In the genomic region with DNA sequence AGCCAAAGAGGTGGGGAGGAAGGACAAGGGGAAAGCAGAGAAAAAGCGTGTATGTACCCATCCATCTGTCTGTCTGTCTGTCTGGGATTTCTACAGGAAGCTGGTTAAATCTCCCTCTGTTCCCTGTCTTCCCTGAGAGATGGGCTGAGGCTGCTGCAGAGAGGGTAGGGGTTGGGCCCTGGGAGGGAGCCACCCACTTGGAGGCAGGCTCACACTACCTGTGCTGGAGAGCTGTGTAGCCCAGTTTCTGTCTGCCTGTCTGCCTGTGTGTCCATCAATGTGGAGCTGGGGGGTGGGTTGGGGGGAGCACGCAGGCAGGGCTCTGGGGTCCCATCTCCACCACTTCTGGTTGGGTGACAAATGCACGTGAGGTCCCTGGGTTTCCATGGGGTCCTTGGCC, we compare ENCODE assay signal across 16 cellular contexts. TPM values are rescaled to one million over a fixed set of nuclear protein-coding genes. Genes with fewer than 3 reads are reported as not detected.
DNase-seq lines count a peak whose midpoint lies in the region; ATAC-seq lines count a peak whose summit lies in the region.
"Had no signal": no experiment of that assay in that cellular context is flagged by ENCODE, and none has a peak within 500 bp of the region (broad histone marks: within the 10 kb centered on the region; RNA-seq: fewer than 3 reads in every experiment).

No MANE protein-coding gene starts in this region.

- H3K36me3 ChIP-seq in NT2/D1 (ENCODE audit: insufficient read depth, insufficient read length, low read length): no peaks in the 10 kb centered on the region

- H3K4me3 ChIP-seq in NT2/D1 (ENCODE audit: insufficient read length, low read depth): no peak overlapping the region
- H3K4me3 ChIP-seq: GM23248 had no signal

- CTCF ChIA-PET in activated naive CD4-positive, alpha-beta T cell treated with anti-CD3 and anti-CD28 coated beads, Interleukin-2, amount 10 ng/mL, durations not matched to agents 7 days and 5 days (lab: Charles Lee): interaction anchor here (1.2 to 5.3 kb wide), 8 partner anchors 8 to 46 kb away, joined by 3 to 58 read pairs (median 7); a partner anchor contains a TSS

- H3K4me3 Mint-ChIP-seq in stimulated activated naive B cell treated with anti-CD40 and anti-IgM and Interleukin-4, amounts not matched to agents 10 μg/mL and 1 μg/mL and 100 μg/mL, for 72 hours: no peak overlapping the region
- H3K4me3 Mint-ChIP-seq in activated naive CD4-positive, alpha-beta T cell treated with anti-CD3 and anti-CD28 coated beads, Interleukin-2, amount 10 ng/mL, durations not matched to agents 7 days and 5 days: no peak overlapping the region
- H3K4me3 Mint-ChIP-seq: B cell had no signal

- no peaks in the 10 kb centered on the region for H3K9me3 Mint-ChIP-seq in stimulated activated naive B cell treated with anti-CD40 and anti-IgM and Interleukin-4, amounts not matched to agents 10 μg/mL and 1 μg/mL and 100 μg/mL, for 72 hours
- H3K9me3 Mint-ChIP-seq in activated naive CD4-positive, alpha-beta T cell treated with anti-CD3 and anti-CD28 coated beads, Interleukin-2, amount 10 ng/mL, durations not matched to agents 7 days and 5 days: no peaks in the 10 kb centered on the region

- H3K27ac Mint-ChIP-seq in stimulated activated naive B cell treated with anti-CD40 and anti-IgM and Interleukin-4, amounts not matched to agents 10 μg/mL and 1 μg/mL and 100 μg/mL, for 72 hours: peak overlapping the region; percentile 14
- no peak overlapping the region for H3K27ac Mint-ChIP-seq in activated naive CD4-positive, alpha-beta T cell treated with anti-CD3 and anti-CD28 coated beads, Interleukin-2, amount 10 ng/mL, durations not matched to agents 7 days and 5 days
- H3K27ac Mint-ChIP-seq: B cell had no signal

- no peaks in the 10 kb centered on the region for H3K36me3 Mint-ChIP-seq in stimulated activated naive B cell treated with anti-CD40 and anti-IgM and Interleukin-4, amounts not matched to agents 10 μg/mL and 1 μg/mL and 100 μg/mL, for 72 hours
- no peaks in the 10 kb centered on the region for H3K36me3 Mint-ChIP-seq in activated naive CD4-positive, alpha-beta T cell treated with anti-CD3 and anti-CD28 coated beads, Interleukin-2, amount 10 ng/mL, durations not matched to agents 7 days and 5 days

- H3K4me1 Mint-ChIP-seq in stimulated activated naive B cell treated with anti-CD40 and anti-IgM and Interleukin-4, amounts not matched to agents 10 μg/mL and 1 μg/mL and 100 μg/mL, for 72 hours: peaks cover 9 to 29% of the 10 kb centered on the region in 2 donors
- H3K4me1 Mint-ChIP-seq in activated naive CD4-positive, alpha-beta T cell treated with anti-CD3 and anti-CD28 coated beads, Interleukin-2, amount 10 ng/mL, durations not matched to agents 7 days and 5 days: peaks cover 26% of the 10 kb centered on the region

- H3K9ac ChIP-seq in NT2/D1 (ENCODE audit: insufficient read length, low read depth): peak overlapping the region; percentile 39
- H3K9ac ChIP-seq: GM23248 had no signal

- H3K9me3 ChIP-seq in NT2/D1 (ENCODE audit: insufficient read depth, low read length): no peaks in the 10 kb centered on the region

- peaks cover 30% of the 10 kb centered on the region for H3K27me3 ChIP-seq in NT2/D1 (ENCODE audit: insufficient read depth, insufficient read length)

- ATAC-seq in esophagus mucosa (peak; percentile 46), HG03045 (IDR thresholded peaks at IDR 0.05; ENCODE audit: unreplicated experiment) (no peak)
- ATAC-seq in stimulated activated naive B cell treated with anti-CD40 and anti-IgM and Interleukin-4, amounts not matched to agents 10 μg/mL and 1 μg/mL and 100 μg/mL, for 72 hours (replicated peaks): no peak

- H3K27me3 Mint-ChIP-seq in stimulated activated naive B cell treated with anti-CD40 and anti-IgM and Interleukin-4, amounts not matched to agents 10 μg/mL and 1 μg/mL and 100 μg/mL, for 72 hours: peaks cover 18 to 42% of the 10 kb centered on the region in 2 donors
- peaks cover 66% of the 10 kb centered on the region for H3K27me3 Mint-ChIP-seq in activated naive CD4-positive, alpha-beta T cell treated with anti-CD3 and anti-CD28 coated beads, Interleukin-2, amount 10 ng/mL, durations not matched to agents 7 days and 5 days

- DNase-seq in NCI-H1694 treated with DMSO at 0.1 percent for 48 hours (lab: John Stamatoyannopoulos, UW) (peak; percentile 26), NCI-H1694 (lab: John Stamatoyannopoulos, UW) (no peak), NT2/D1 (ENCODE audit: low read depth, low spot score) (no peak)
- no peak for DNase-seq in stimulated activated naive B cell treated with anti-CD40 and anti-IgM and Interleukin-4, amounts not matched to agents 10 μg/mL and 1 μg/mL and 100 μg/mL, for 72 hours
- DNase-seq in activated naive CD4-positive, alpha-beta T cell treated with anti-CD3 and anti-CD28 coated beads, Interleukin-2, amount 10 ng/mL, durations not matched to agents 7 days and 5 days: no peak
- DNase-seq: DMS153, GM23248, NCI-H1105, NCI-H187 treated with DMSO at 0.1 percent for 48 hours, NCI-H446 treated with DMSO at 0.1 percent for 48 hours, OCI-M1, RPMI8226 had no signal

- peaks cover 16% of the 10 kb centered on the region for H3K4me1 ChIP-seq in NT2/D1 (ENCODE audit: insufficient read depth, insufficient read length)

RNA-seq across cellular contexts. Expression of a gene that starts 18.6 kb away (rescaled TPM):
- 0.48 TPM for total RNA-seq in esophagus mucosa
- total RNA-seq: A172, GM23248 had no signal

RNA-seq across cellular contexts. Expression of a gene that starts 29.3 kb away (rescaled TPM):
- total RNA-seq in esophagus mucosa: 0.44 TPM
- total RNA-seq: A172, GM23248 had no signal

RNA-seq across cellular contexts. Expression of a gene that starts 43.5 kb away (rescaled TPM):
- total RNA-seq in esophagus mucosa: 6.3 TPM

RNA-seq across cellular contexts. Expression of a gene that starts 49.1 kb away (rescaled TPM):
- 30.3 TPM for total RNA-seq in esophagus mucosa

RNA-seq across cellular contexts. Expression of a gene that starts 51.7 kb away (rescaled TPM):
- 75.5 TPM for total RNA-seq in esophagus mucosa
